Comparison of ENCODE assay signal across 1 cellular context in genomic region chr14:73728106-73729014, GRCh38.
TF ChIP-seq lines count a peak whose summit lies in the region.

No MANE protein-coding gene starts in this region.

TF ChIP-seq in GM23338, 12 proteins besides CTCF, POLR2A, EP300 and RAD21 (continued from another document):
- TF ChIP-seq ZNF462 (CRISPR knock-in tag; IDR thresholded peaks at IDR 0.05): no peak
- TF ChIP-seq CREB1 (CRISPR knock-in tag; IDR thresholded peaks at IDR 0.05; ENCODE audit: low read depth): no peak
- TF ChIP-seq NANOG (IDR thresholded peaks at IDR 0.05; ENCODE audit: borderline replicate concordance): no peak
